2 cellular contexts compared by ENCODE assay signal in genomic region chr11:61207906-61208305, GRCh38. TPM values are rescaled to one million over a fixed set of nuclear protein-coding genes. Genes with fewer than 3 reads are reported as not detected.
"Had no signal": no experiment of that assay in that cellular context is flagged by ENCODE, and none has a peak within 500 bp of the region (broad histone marks: within the 10 kb centered on the region; RNA-seq: fewer than 3 reads in every experiment).

No MANE protein-coding gene starts in this region.

RNA-seq across cellular contexts. Expression of gene PGA3, which starts 4.6 kb away (rescaled TPM):
- total RNA-seq: G401, GM12878 had no signal
- polyA plus RNA-seq: GM12878 had no signal

RNA-seq across cellular contexts. Expression of gene PGA4, which starts 14.2 kb away (rescaled TPM):
- total RNA-seq: G401, GM12878 had no signal
- polyA plus RNA-seq: GM12878 had no signal

RNA-seq across cellular contexts. Expression of gene PGA5, which starts 33.1 kb away (rescaled TPM):
- total RNA-seq: G401, GM12878 had no signal
- polyA plus RNA-seq: GM12878 had no signal
